Comparison of ENCODE assay signal across 16 cellular contexts in the genomic region with DNA sequence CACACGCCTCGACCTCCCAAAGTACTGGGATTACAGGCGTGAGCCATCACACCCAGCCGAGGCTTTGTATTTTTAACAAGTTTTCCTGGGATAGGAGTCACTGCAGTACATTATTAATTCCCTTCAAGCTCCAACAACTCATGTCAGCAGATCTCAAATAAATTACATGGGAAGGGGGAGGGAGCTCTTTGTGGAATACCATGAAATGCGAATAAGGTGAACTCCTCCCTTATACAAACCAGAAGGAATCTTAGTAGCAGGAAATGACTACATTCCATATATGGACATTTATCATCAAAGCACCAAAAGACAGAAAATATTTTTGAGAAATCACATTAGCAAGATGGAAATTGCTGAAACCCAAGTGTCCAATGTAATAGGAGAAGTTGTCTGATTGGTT. TPM values are rescaled to one million over a fixed set of nuclear protein-coding genes. Genes with fewer than 3 reads are reported as not detected.
DNase-seq lines count a peak whose midpoint lies in the region; TF ChIP-seq lines count a peak whose summit lies in the region.
"Had no signal": no experiment of that assay in that cellular context is flagged by ENCODE, and none has a peak within 500 bp of the region (broad histone marks: within the 10 kb centered on the region; RNA-seq: fewer than 3 reads in every experiment).

No MANE protein-coding gene starts in this region.

- H3K36me3 Mint-ChIP-seq in neural crest cell (ENCODE audit: low read depth) (no peaks in the 10 kb centered on the region), osteocyte (ENCODE audit: unreplicated experiment) (no peaks in the 10 kb centered on the region)

- in situ Hi-C loops in Caki2 (cut with HindIII; ENCODE audit: low pct_unique_long_range_greater_than_20kb, low sequenced_read_pairs), result no loop called here

- H3K27ac Mint-ChIP-seq in neural crest cell (ENCODE audit: unreplicated experiment), result no peak overlapping the region
- no peak overlapping the region for H3K27ac Mint-ChIP-seq in osteocyte (ENCODE audit: unreplicated experiment)
- H3K27ac Mint-ChIP-seq: activated T-helper 1 cell treated with anti-CD3 and anti-CD28 coated beads, Interleukin-12 subunit alpha, Interleukin-12 subunit beta, Interleukin-2, Interleukin-4 antibody, amounts not matched to agents 30 ng/mL and 10 ng/mL and 1 ng/mL, durations not matched to agents 14 hours and 24 hours and 36 hours; effector memory CD8-positive, alpha-beta T cell had no signal

- H3K4me1 Mint-ChIP-seq in neural crest cell, result peaks cover 34% of the 10 kb centered on the region
- H3K4me1 Mint-ChIP-seq in osteocyte (ENCODE audit: unreplicated experiment), result peaks cover 26% of the 10 kb centered on the region

- H3K27me3 Mint-ChIP-seq in neural crest cell (ENCODE audit: low read depth) (no peaks in the 10 kb centered on the region), osteocyte (ENCODE audit: unreplicated experiment) (no peaks in the 10 kb centered on the region)
- H3K27me3 Mint-ChIP-seq: central memory CD8-positive, alpha-beta T cell; effector memory CD8-positive, alpha-beta T cell had no signal

- TF ChIP-seq CTCF in neural crest cell (conservative IDR thresholded peaks at IDR 0.05) (no peak), osteocyte (IDR thresholded peaks at IDR 0.05) (no peak)

- peak; percentile 94 for DNase-seq in Caki2 (ENCODE audit: low read depth)
- peak; percentile 32 for DNase-seq in M059J (ENCODE audit: low read depth)
- DNase-seq in dermis blood vessel endothelial cell, result peak; percentile 15
- DNase-seq in neural crest cell (ENCODE audit: low read depth, low spot score), result no peak
- DNase-seq in osteocyte (ENCODE audit: extremely low spot score, unreplicated experiment), result no peak
- no peak for DNase-seq in SW480 (ENCODE audit: low spot score)
- no peak for DNase-seq in ecto neural progenitor cell (ENCODE audit: low spot score)
- DNase-seq: AML-193; Caco-2; effector memory CD8-positive, alpha-beta T cell; NCI-H1694 treated with DMSO at 0.1 percent for 48 hours; nucleus accumbens; T1000 had no signal

- H3K4me3 Mint-ChIP-seq in neural crest cell (peak overlapping the region; percentile 20), osteocyte (ENCODE audit: unreplicated experiment) (no peak overlapping the region)
- H3K4me3 Mint-ChIP-seq: activated T-helper 1 cell treated with anti-CD3 and anti-CD28 coated beads, Interleukin-12 subunit alpha, Interleukin-12 subunit beta, Interleukin-2, Interleukin-4 antibody, amounts not matched to agents 30 ng/mL and 10 ng/mL and 1 ng/mL, durations not matched to agents 14 hours and 24 hours and 36 hours; central memory CD8-positive, alpha-beta T cell; effector memory CD8-positive, alpha-beta T cell had no signal

- no peaks in the 10 kb centered on the region for H3K9me3 Mint-ChIP-seq in neural crest cell
- no peaks in the 10 kb centered on the region for H3K9me3 Mint-ChIP-seq in osteocyte (ENCODE audit: unreplicated experiment)
- H3K9me3 Mint-ChIP-seq: activated T-helper 1 cell treated with anti-CD3 and anti-CD28 coated beads, Interleukin-12 subunit alpha, Interleukin-12 subunit beta, Interleukin-2, Interleukin-4 antibody, amounts not matched to agents 30 ng/mL and 10 ng/mL and 1 ng/mL, durations not matched to agents 14 hours and 24 hours and 36 hours; central memory CD8-positive, alpha-beta T cell; effector memory CD8-positive, alpha-beta T cell had no signal

RNA-seq across cellular contexts. Expression of a gene that starts 2.9 kb away (rescaled TPM):
- total RNA-seq in Caki2 (2014; rRNA removed; shearing (Covaris generic); ENCODE audit: low replicate concordance), result 201 and 204 TPM in 2 replicates
- 112 and 121 TPM in 2 replicates for total RNA-seq in M059J (2014; rRNA removed; shearing (Covaris generic))
- 73.7 and 88.7 TPM in 2 replicates for total RNA-seq in dermis blood vessel endothelial cell
- total RNA-seq in neural crest cell, result 78.8 and 84.5 TPM in 2 replicates
- total RNA-seq in osteocyte, result 36.0 and 37.2 TPM in 2 replicates

RNA-seq across cellular contexts. Expression of a gene that starts 3.0 kb away (rescaled TPM):
- total RNA-seq in Caki2 (2014; rRNA removed; shearing (Covaris generic); ENCODE audit: low replicate concordance), result 0.03 TPM in 1 of 2 replicates, not detected in the other
- total RNA-seq in M059J (2014; rRNA removed; shearing (Covaris generic)), result 0.05 TPM in 1 of 2 replicates, not detected in the other
- total RNA-seq in dermis blood vessel endothelial cell (under 0.01 and 0.17 TPM in 2 replicates), neural crest cell (0.55 and 0.77 TPM in 2 replicates), osteocyte (0.18 and 0.86 TPM in 2 replicates)
- total RNA-seq: SJSA1 had no signal

Comparison
In these comparisons a context has a peak if more than half of its experiments do, and no peak if none do; other contexts are left out.
1. DNase-seq: peak in Caki2 (single experiment), M059J (single experiment) and dermis blood vessel endothelial cell (single experiment); none in neural crest cell (single experiment), osteocyte (single experiment), SW480 (single experiment) and ecto neural progenitor cell (single experiment).